1 cellular context compared by ENCODE assay signal in the genomic region with DNA sequence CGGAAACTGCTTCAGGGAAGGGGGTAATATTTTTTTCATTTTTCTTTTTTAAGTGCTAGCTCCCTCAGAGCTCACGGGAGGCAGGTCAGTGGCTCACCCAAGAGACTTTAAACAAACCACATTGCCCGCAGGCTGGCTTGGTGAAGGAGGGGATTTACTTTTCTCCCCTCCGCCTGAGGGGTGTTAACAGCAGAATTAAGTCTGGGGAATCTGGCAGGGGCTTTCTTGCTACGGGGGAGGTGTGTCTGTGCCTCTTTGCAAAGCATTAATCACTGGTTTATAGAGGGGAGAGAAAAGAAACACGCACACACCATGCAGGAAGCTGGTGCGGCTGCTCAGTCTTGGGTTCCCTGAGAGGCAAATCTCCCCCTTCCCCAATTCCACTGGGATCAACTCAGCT.
TF ChIP-seq lines count a peak whose summit lies in the region.

No MANE protein-coding gene starts in this region.

TF ChIP-seq in WTC11, 78 proteins besides CTCF, POLR2A, EP300 and RAD21 (continued from another document):
- no peak for TF ChIP-seq ATF1 (CRISPR knock-in tag; IDR thresholded peaks at IDR 0.05)
- no peak for TF ChIP-seq FOXK1 (CRISPR knock-in tag; IDR thresholded peaks at IDR 0.05)
- TF ChIP-seq, protein P1, sequence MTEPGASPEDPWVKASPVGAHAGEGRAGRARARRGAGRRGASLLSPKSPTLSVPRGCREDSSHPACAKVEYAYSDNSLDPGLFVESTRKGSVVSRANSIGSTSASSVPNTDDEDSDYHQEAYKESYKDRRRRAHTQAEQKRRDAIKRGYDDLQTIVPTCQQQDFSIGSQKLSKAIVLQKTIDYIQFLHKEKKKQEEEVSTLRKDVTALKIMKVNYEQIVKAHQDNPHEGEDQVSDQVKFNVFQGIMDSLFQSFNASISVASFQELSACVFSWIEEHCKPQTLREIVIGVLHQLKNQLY (CRISPR knock-in tag; IDR thresholded peaks at IDR 0.05) = no peak
- TF ChIP-seq, protein P2, sequence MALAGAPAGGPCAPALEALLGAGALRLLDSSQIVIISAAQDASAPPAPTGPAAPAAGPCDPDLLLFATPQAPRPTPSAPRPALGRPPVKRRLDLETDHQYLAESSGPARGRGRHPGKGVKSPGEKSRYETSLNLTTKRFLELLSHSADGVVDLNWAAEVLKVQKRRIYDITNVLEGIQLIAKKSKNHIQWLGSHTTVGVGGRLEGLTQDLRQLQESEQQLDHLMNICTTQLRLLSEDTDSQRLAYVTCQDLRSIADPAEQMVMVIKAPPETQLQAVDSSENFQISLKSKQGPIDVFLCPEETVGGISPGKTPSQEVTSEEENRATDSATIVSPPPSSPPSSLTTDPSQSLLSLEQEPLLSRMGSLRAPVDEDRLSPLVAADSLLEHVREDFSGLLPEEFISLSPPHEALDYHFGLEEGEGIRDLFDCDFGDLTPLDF (CRISPR knock-in tag; IDR thresholded peaks at IDR 0.05) = no peak
